ENCODE assay signal across 23 cellular contexts in the genomic region with DNA sequence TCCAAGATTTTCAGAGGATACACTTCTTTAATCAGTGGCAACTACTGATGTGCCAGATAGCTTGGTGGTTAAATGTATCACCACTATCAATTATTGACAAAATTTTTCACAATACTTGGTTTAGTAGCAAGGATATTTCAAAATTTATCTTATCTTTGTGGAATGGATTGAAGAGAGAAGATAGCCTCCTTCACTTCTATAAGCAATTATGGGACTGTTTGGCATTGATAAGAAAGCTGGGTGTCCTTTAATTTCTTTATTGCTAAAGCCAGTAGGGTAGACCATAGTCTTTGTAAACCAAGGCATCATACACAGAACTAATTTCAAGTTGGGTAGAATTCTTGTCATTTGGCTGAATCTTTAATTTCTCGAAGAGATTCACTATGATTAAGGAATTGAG. TPM values are rescaled to one million over a fixed set of nuclear protein-coding genes. Genes with fewer than 3 reads are reported as not detected.
"Had no signal": no experiment of that assay in that cellular context is flagged by ENCODE, and none has a peak within 500 bp of the region (broad histone marks: within the 10 kb centered on the region; RNA-seq: fewer than 3 reads in every experiment).

No MANE protein-coding gene starts in this region.

- H3K27ac Mint-ChIP-seq: mesothelial cell of epicardium; naive thymus-derived CD4-positive, alpha-beta T cell had no signal

- H3K27ac ChIP-seq: coronary artery, dorsolateral prefrontal cortex, esophagus muscularis mucosa, foreskin keratinocyte, gastroesophageal sphincter, heart right ventricle, left lung, lower lobe of right lung had no signal

- H3K36me3 Mint-ChIP-seq: mesothelial cell of epicardium; naive thymus-derived CD4-positive, alpha-beta T cell had no signal

- H3K4me3 Mint-ChIP-seq: mesothelial cell of epicardium; naive thymus-derived CD4-positive, alpha-beta T cell had no signal

- ATAC-seq: foreskin keratinocyte; gastroesophageal sphincter; heart right ventricle; left cardiac atrium; left lung; left ventricle myocardium superior; lower lobe of right lung; naive thymus-derived CD4-positive, alpha-beta T cell had no signal

- H3K9me3 ChIP-seq: esophagus muscularis mucosa, gastroesophageal sphincter, heart right ventricle, left lung, lower lobe of right lung had no signal

- H3K4me3 ChIP-seq: coronary artery, dorsolateral prefrontal cortex, esophagus muscularis mucosa, gastroesophageal sphincter, heart right ventricle, left lung, lower lobe of right lung had no signal

- FAIRE-seq: endothelial cell of umbilical vein, frontal cortex, islet of Langerhans, keratinocyte had no signal

- H3K9me3 Mint-ChIP-seq: mesothelial cell of epicardium had no signal

- H3K36me3 ChIP-seq: esophagus muscularis mucosa, gastroesophageal sphincter, heart right ventricle, left lung, lower lobe of right lung had no signal

- DNase-seq: dermis blood vessel endothelial cell; dorsolateral prefrontal cortex; effector CD4-positive, alpha-beta T cell; effector memory CD4-positive, alpha-beta T cell; foreskin keratinocyte; head of caudate nucleus; heart right ventricle; hippocampal formation; left cardiac atrium; left lung; left ventricle myocardium superior; lower lobe of right lung; mesenchymal stem cell; naive thymus-derived CD4-positive, alpha-beta T cell had no signal

RNA-seq across cellular contexts. Expression of gene RNF182, which starts 4.9 kb away (rescaled TPM):
- total RNA-seq: mononuclear cell; naive thymus-derived CD4-positive, alpha-beta T cell had no signal
- polyA plus RNA-seq: naive thymus-derived CD4-positive, alpha-beta T cell had no signal
